Comparison of ENCODE assay signal across 3 cellular contexts in the genomic region with DNA sequence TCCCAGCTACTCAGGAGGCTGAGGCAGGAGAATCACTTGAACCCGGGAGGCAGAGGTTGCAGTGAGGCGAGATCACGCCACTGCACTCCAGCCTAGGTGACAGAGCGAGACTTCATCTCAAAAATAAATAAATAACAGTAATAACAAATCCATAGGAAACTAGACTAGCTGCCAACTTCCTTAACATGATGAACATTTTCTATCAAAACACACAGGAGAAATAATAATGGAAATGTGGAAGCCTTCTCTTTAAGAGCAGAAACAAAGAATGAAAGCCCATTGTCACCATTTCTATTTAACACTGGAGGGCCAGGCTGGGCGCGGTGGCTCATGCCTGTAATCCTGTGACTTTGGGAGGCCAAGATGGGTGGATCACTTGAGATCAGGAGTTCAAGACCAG. TPM values are rescaled to one million over a fixed set of nuclear protein-coding genes. Genes with fewer than 3 reads are reported as not detected.
DNase-seq lines count a peak whose midpoint lies in the region; FAIRE-seq and TF ChIP-seq lines count a peak whose summit lies in the region.
"Not testable (repeated sequence)": the region's sequence is repeated elsewhere in the genome, so short reads cannot be mapped to it uniquely, and the experiment has no call there.

No MANE protein-coding gene starts in this region.

- H3K36me3 ChIP-seq in endothelial cell of umbilical vein (ENCODE audit: control insufficient read depth in 2 of 2, extremely low read depth in 1 of 2, insufficient read depth in 2 of 2, low read length in 2 of 2) = not testable (repeated sequence)

- H3K9ac ChIP-seq in endothelial cell of umbilical vein (replicated peaks; ENCODE audit: extremely low read depth, insufficient read depth, low read length) = not testable (repeated sequence)

- H3K4me1 ChIP-seq in endothelial cell of umbilical vein (ENCODE audit: control insufficient read depth, extremely low read depth, insufficient read depth, low read length) = peaks cover 15% of the 10 kb centered on the region

- not testable (repeated sequence) for BruUV-seq in endothelial cell of umbilical vein (replicated peaks; lab: Mats Ljungman, UMichigan)

- not testable (repeated sequence) for H3K4me2 ChIP-seq in endothelial cell of umbilical vein (ENCODE audit: insufficient read depth, low read length)

- H4K20me1 ChIP-seq in endothelial cell of umbilical vein (replicated peaks; ENCODE audit: control insufficient read depth, extremely low read depth, insufficient read depth, low read length) = not testable (repeated sequence)

- POLR2A ChIA-PET in endothelial cell of umbilical vein (lab: Charles Lee) = not testable (repeated sequence)

- CTCF ChIA-PET in endothelial cell of umbilical vein (lab: Charles Lee) = not testable (repeated sequence)

- dilution Hi-C loops in endothelial cell of umbilical vein (cut with MboI; ENCODE audit: extremely low pct_ligation_motif_present, low sequenced_read_pairs) = not testable (repeated sequence)

- not testable (repeated sequence) for FAIRE-seq in endothelial cell of umbilical vein (lab: Jason Lieb, UNC)

- TF ChIP-seq CTCF in endothelial cell of umbilical vein (IDR thresholded peaks at IDR 0.05; ENCODE audit: extremely low read depth in 1 of 2, insufficient read depth in 1 of 2, low read depth in 1 of 2, low read length in 2 of 2) = not testable (repeated sequence)

- not testable (repeated sequence) for H3K4me3 ChIP-seq in endothelial cell of umbilical vein (replicated peaks in 1 of 3; ENCODE audit: insufficient read depth in 1 of 3, low read depth in 1 of 3, low read length in 3 of 3)

- not testable (repeated sequence) for H3K79me2 ChIP-seq in endothelial cell of umbilical vein (ENCODE audit: control insufficient read depth, insufficient read depth, low read length)

- not testable (repeated sequence) for TF ChIP-seq POLR2A in endothelial cell of umbilical vein (IDR thresholded peaks at IDR 0.05; ENCODE audit: low read depth, low read length)

- not testable (repeated sequence) for H3K27ac ChIP-seq in endothelial cell of umbilical vein (ENCODE audit: insufficient read depth, low read depth, low read length)

- H2AFZ ChIP-seq in endothelial cell of umbilical vein (ENCODE audit: low read depth, low read length) = not testable (repeated sequence)

- not testable (repeated sequence) for H3K9me3 ChIP-seq in endothelial cell of umbilical vein (replicated peaks; ENCODE audit: control insufficient read depth, insufficient read depth, low read length)

- intact Hi-C loops in endothelial cell of umbilical vein (cut with micrococcal nuclease); posterior vena cava (cut with DNase I): not testable (repeated sequence)

- DNase-seq in dermis blood vessel endothelial cell (peak; percentile 26), endothelial cell of umbilical vein (ENCODE audit: low read depth, low spot score) (peak; percentile 51), posterior vena cava (ENCODE audit: low spot score) (peak; percentile 35)

- not testable (repeated sequence) for H3K27me3 ChIP-seq in endothelial cell of umbilical vein (ENCODE audit: control insufficient read depth in 2 of 2, insufficient read depth in 2 of 2, low read length in 2 of 2)

- not testable (repeated sequence) for H3K9me1 ChIP-seq in endothelial cell of umbilical vein (replicated peaks; ENCODE audit: control insufficient read depth, extremely low read depth, insufficient read depth, low read length)

RNA-seq across cellular contexts. Expression of a gene that starts 56.7 kb away (rescaled TPM):
- total RNA-seq in dermis blood vessel endothelial cell (124 and 150 TPM in 2 replicates), endothelial cell of umbilical vein (105 and 108 TPM in 2 replicates), posterior vena cava (10 to 100 TPM; 23.8 to 28.4 TPM)
- polyA plus RNA-seq in endothelial cell of umbilical vein = 23.8 and 32.9 TPM in 2 replicates
- polyA plus RNA-seq in endothelial cell of umbilical vein (2011; cell fraction: cytosol; rRNA removed) = 39.6 and 40.3 TPM in 2 replicates
- 103 and 124 TPM in 2 replicates for polyA plus RNA-seq in endothelial cell of umbilical vein (2011; cell fraction: nucleus; rRNA removed)
- 124 and 143 TPM in 2 replicates for polyA plus RNA-seq in endothelial cell of umbilical vein (2012)
- 143 and 160 TPM in 2 replicates for polyA minus RNA-seq in endothelial cell of umbilical vein
- 9.0 TPM for polyA minus RNA-seq in endothelial cell of umbilical vein (2011; cell fraction: cytosol; rRNA and poly(A)+ RNA removed)
- polyA minus RNA-seq in endothelial cell of umbilical vein (2011; cell fraction: nucleus; rRNA and poly(A)+ RNA removed) = 144 and 211 TPM in 2 replicates
